In genomic region chr7:29400435-29400834, GRCh38 we compare ENCODE assay signal across 29 cellular contexts.
"Had no signal": no experiment of that assay in that cellular context is flagged by ENCODE, and none has a peak within 500 bp of the region (broad histone marks: within the 10 kb centered on the region; RNA-seq: fewer than 3 reads in every experiment).

No MANE protein-coding gene starts in this region.

- H3K9me3 Mint-ChIP-seq: activated CD4-positive, alpha-beta T cell treated with anti-CD3 and anti-CD28 coated beads, Interleukin-2, amount 10 ng/mL, durations not matched to agents 24 days and 14 days; activated CD8-positive, alpha-beta T cell treated with anti-CD3 and anti-CD28 coated beads for 36 hours; activated naive CD8-positive, alpha-beta T cell treated with anti-CD3 and anti-CD28 coated beads for 36 hours; activated T-cell treated with anti-CD3 and anti-CD28 coated beads, Interleukin-2, amount 50 U/mL, for 72 hours; activated T-helper 17 cell treated with anti-CD3 and anti-CD28 coated beads, Interleukin-2, amount 50 U/mL, for 72 hours; T-helper 1 cell treated with Interleukin-12 subunit alpha and Interleukin-12 subunit beta and Interleukin-4 antibody, amounts not matched to agents 30 μg/mL and 1 μg/mL, for 36 hours; T-helper 2 cell treated with Interferon-gamma antibody and Interleukin-4, amounts not matched to agents 5 μg/mL and 100 μg/mL, for 36 hours had no signal

- H3K4me3 Mint-ChIP-seq: activated CD4-positive, alpha-beta T cell treated with anti-CD3 and anti-CD28 coated beads, Interleukin-2, amount 10 ng/mL, durations not matched to agents 24 days and 14 days; activated CD8-positive, alpha-beta T cell treated with anti-CD3 and anti-CD28 coated beads for 36 hours; activated naive CD8-positive, alpha-beta T cell treated with anti-CD3 and anti-CD28 coated beads for 36 hours; activated T-cell treated with anti-CD3 and anti-CD28 coated beads, Interleukin-2, amount 50 U/mL, for 72 hours; activated T-helper 17 cell treated with anti-CD3 and anti-CD28 coated beads, Interleukin-2, amount 50 U/mL, for 72 hours; T-helper 1 cell treated with Interleukin-12 subunit alpha and Interleukin-12 subunit beta and Interleukin-4 antibody, amounts not matched to agents 30 μg/mL and 1 μg/mL, for 36 hours; T-helper 2 cell treated with Interferon-gamma antibody and Interleukin-4, amounts not matched to agents 5 μg/mL and 100 μg/mL, for 36 hours had no signal

- H3K4me3 ChIP-seq: ascending aorta, SJCRH30, SK-N-MC had no signal

- H3K36me3 ChIP-seq: ascending aorta, SJCRH30 had no signal

- H3K27me3 Mint-ChIP-seq: activated CD4-positive, alpha-beta T cell treated with anti-CD3 and anti-CD28 coated beads, Interleukin-2, amount 10 ng/mL, durations not matched to agents 24 days and 14 days; activated CD8-positive, alpha-beta T cell treated with anti-CD3 and anti-CD28 coated beads for 36 hours; activated naive CD8-positive, alpha-beta T cell treated with anti-CD3 and anti-CD28 coated beads for 36 hours; activated T-helper 17 cell treated with anti-CD3 and anti-CD28 coated beads, Interleukin-2, amount 50 U/mL, for 72 hours had no signal

- DNase-seq: activated CD4-positive, alpha-beta T cell treated with anti-CD3 and anti-CD28 coated beads, Interleukin-2, amount 10 ng/mL, durations not matched to agents 24 days and 14 days; activated CD4-positive, alpha-beta T cell treated with anti-CD3 and anti-CD28 coated beads, Interleukin-2, amount 50 U/mL, for 4 hours; activated CD8-positive, alpha-beta T cell treated with anti-CD3 and anti-CD28 coated beads for 36 hours; activated effector memory CD4-positive, alpha-beta T cell treated with anti-CD3 and anti-CD28 coated beads, Interleukin-2, amount 50 U/mL, for 16 hours; activated naive CD4-positive, alpha-beta T cell; activated naive CD4-positive, alpha-beta T cell treated with anti-CD3 and anti-CD28 coated beads, Interleukin-2, amount 50 U/mL, for 16 hours; activated naive CD8-positive, alpha-beta T cell treated with anti-CD3 and anti-CD28 coated beads for 36 hours; activated T-cell treated with anti-CD3 and anti-CD28 coated beads, Interleukin-2, amount 50 U/mL, for 1 hour; activated T-cell treated with anti-CD3 and anti-CD28 coated beads, Interleukin-2, amount 50 U/mL, for 72 hours; amniotic stem cell; cerebellar nuclear complex; Karpas-422; KBM-7; NCI-H1048; NCI-H1105 treated with DMSO at 0.1 percent for 48 hours; NCI-H1436; NCI-H187; NCI-H2029 treated with DMSO at 0.1 percent for 48 hours; NCI-H2227 treated with DMSO at 0.1 percent for 48 hours; NCI-H446; NCI-H510A treated with DMSO at 0.1 percent for 48 hours; SHP77; SJCRH30 had no signal

- H3K36me3 Mint-ChIP-seq: activated naive CD8-positive, alpha-beta T cell treated with anti-CD3 and anti-CD28 coated beads for 36 hours had no signal

- FAIRE-seq: TTC549 had no signal

- H3K9me3 ChIP-seq: ascending aorta, SJCRH30 had no signal

- H3K27ac Mint-ChIP-seq: activated CD4-positive, alpha-beta T cell treated with anti-CD3 and anti-CD28 coated beads, Interleukin-2, amount 10 ng/mL, durations not matched to agents 24 days and 14 days; activated CD8-positive, alpha-beta T cell treated with anti-CD3 and anti-CD28 coated beads for 36 hours; activated naive CD8-positive, alpha-beta T cell treated with anti-CD3 and anti-CD28 coated beads for 36 hours; activated T-cell treated with anti-CD3 and anti-CD28 coated beads, Interleukin-2, amount 50 U/mL, for 72 hours; activated T-helper 17 cell treated with anti-CD3 and anti-CD28 coated beads, Interleukin-2, amount 50 U/mL, for 72 hours; T-helper 1 cell treated with Interleukin-12 subunit alpha and Interleukin-12 subunit beta and Interleukin-4 antibody, amounts not matched to agents 30 μg/mL and 1 μg/mL, for 36 hours; T-helper 2 cell treated with Interferon-gamma antibody and Interleukin-4, amounts not matched to agents 5 μg/mL and 100 μg/mL, for 36 hours had no signal

- H3K27me3 ChIP-seq: ascending aorta, SJCRH30 had no signal

- H3K4me1 ChIP-seq: ascending aorta had no signal

- H3K27ac ChIP-seq: ascending aorta, SK-N-MC had no signal

- H3K4me1 Mint-ChIP-seq: activated CD4-positive, alpha-beta T cell treated with anti-CD3 and anti-CD28 coated beads, Interleukin-2, amount 10 ng/mL, durations not matched to agents 24 days and 14 days; activated T-helper 17 cell treated with anti-CD3 and anti-CD28 coated beads, Interleukin-2, amount 50 U/mL, for 72 hours had no signal
